16 cellular contexts compared by ENCODE assay signal in the genomic region with DNA sequence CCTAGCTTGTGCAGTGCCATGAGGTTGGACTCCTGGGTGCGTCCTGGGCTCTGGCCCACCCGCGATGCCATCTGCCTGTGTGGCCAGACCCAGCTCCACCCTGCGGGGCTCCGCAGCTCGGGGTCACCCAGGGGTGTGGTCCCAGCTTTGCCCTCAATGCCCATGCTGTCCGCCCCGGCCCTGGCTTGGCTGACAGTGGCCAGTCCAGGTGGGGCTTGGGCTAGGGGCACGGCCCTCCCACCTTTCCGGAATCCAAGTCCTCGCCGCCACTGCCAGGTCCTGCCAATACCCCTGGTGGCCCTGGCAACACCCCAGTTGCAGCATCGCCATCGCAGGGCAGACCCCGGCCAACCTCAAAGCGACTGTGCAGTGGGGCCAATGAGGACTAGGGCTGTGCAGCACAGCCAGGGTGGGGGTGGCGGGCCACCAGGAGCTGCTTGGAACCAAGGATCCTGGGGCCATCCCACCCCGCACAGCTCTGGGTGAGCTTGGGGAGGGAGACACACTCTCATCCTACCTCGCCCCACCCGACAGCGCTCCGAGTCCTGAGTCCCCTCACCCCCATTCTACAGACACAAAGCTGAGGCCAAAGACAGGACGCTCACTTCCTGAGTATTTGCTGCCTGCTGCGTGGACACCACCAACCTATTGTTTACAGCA.
A peak's percentile ranks its signal among the peaks of the same experiment; 100 is the strongest.
DNase-seq lines count a peak whose midpoint lies in the region; ATAC-seq and TF ChIP-seq lines count a peak whose summit lies in the region.
"Had no signal": no experiment of that assay in that cellular context is flagged by ENCODE, and none has a peak within 500 bp of the region (broad histone marks: within the 10 kb centered on the region; RNA-seq: fewer than 3 reads in every experiment).

No MANE protein-coding gene starts in this region.

- no peak overlapping the region for H3K27ac ChIP-seq in BLaER1 treated with 17β-estradiol and CSF1 and Interleukin-3, amounts not matched to agents 10 nM and 100 nM

- peaks cover 0 to 19% (median 12%) of the 10 kb centered on the region in 10 experiments; a peak in 9 of 20 replicates for H3K4me1 ChIP-seq in BLaER1 treated with 17β-estradiol and CSF1 and Interleukin-3, amounts not matched to agents 10 nM and 100 nM

- H3K9me3 ChIP-seq in BLaER1 treated with 17β-estradiol and CSF1 and Interleukin-3, amounts not matched to agents 10 nM and 100 nM (replicated peaks in 1 of 11): peaks cover 95 to 100% (median 98%) of the 10 kb centered on the region in 11 experiments

- H4K20me1 ChIP-seq in BLaER1 treated with 17β-estradiol and CSF1 and Interleukin-3, amounts not matched to agents 10 nM and 100 nM: no peaks in the 10 kb centered on the region

- ATAC-seq in HG02588 (IDR thresholded peaks at IDR 0.05; ENCODE audit: unreplicated experiment): no peak
- ATAC-seq in HG03571 (IDR thresholded peaks at IDR 0.05; ENCODE audit: unreplicated experiment): no peak
- ATAC-seq: CD8-positive, alpha-beta T cell; GM23338 had no signal

- no peaks in the 10 kb centered on the region for H3K27me3 ChIP-seq in BLaER1 treated with 17β-estradiol and CSF1 and Interleukin-3, amounts not matched to agents 10 nM and 100 nM
- no peaks in the 10 kb centered on the region for H3K27me3 ChIP-seq in kidney epithelial cell (ENCODE audit: control insufficient read depth, insufficient read depth, low read length)

- DNase-seq in activated gamma-delta T cell (lab: John Stamatoyannopoulos, UW) (peak; percentile 6), activated gamma-delta T cell treated with Interleukin-2 at 50 U/mL for 16 hours (no peak), kidney epithelial cell (ENCODE audit: low read depth) (no peak), NCI-H526 (lab: John Stamatoyannopoulos, UW) (no peak)
- DNase-seq: 8988T; AML-193; CD8-positive, alpha-beta T cell; COR-L47; DMS153; DMS79 treated with DMSO at 0.1 percent for 48 hours; EL; H9 had no signal

- peaks cover 64 to 86% (median 72%) of the 10 kb centered on the region in 11 experiments for H3K36me3 ChIP-seq in BLaER1 treated with 17β-estradiol and CSF1 and Interleukin-3, amounts not matched to agents 10 nM and 100 nM
- no peaks in the 10 kb centered on the region for H3K36me3 ChIP-seq in kidney epithelial cell (ENCODE audit: control insufficient read depth, insufficient read depth, low read length)

- H3K9ac ChIP-seq in BLaER1 treated with 17β-estradiol and CSF1 and Interleukin-3, amounts not matched to agents 10 nM and 100 nM: no peak overlapping the region

- TF ChIP-seq CTCF in kidney epithelial cell (IDR thresholded peaks at IDR 0.05; ENCODE audit: insufficient read depth, low read length, poor library complexity, severe bottlenecking): no peak

- no peak overlapping the region for H3K4me2 ChIP-seq in BLaER1 treated with 17β-estradiol and CSF1 and Interleukin-3, amounts not matched to agents 10 nM and 100 nM
- H3K4me2 ChIP-seq: GM23338 had no signal

- peak overlapping the region in 7 of 10 experiments; percentile 6 to 54 (median 24); a peak in 8 of 20 replicates for H3K4me3 ChIP-seq in BLaER1 treated with 17β-estradiol and CSF1 and Interleukin-3, amounts not matched to agents 10 nM and 100 nM
- peak overlapping the region; percentile 7 for H3K4me3 ChIP-seq in kidney epithelial cell (ENCODE audit: low read depth, low read length)
- H3K4me3 ChIP-seq: GM23338 had no signal
